ENCODE assay signal across 1 cellular context in the genomic region with DNA sequence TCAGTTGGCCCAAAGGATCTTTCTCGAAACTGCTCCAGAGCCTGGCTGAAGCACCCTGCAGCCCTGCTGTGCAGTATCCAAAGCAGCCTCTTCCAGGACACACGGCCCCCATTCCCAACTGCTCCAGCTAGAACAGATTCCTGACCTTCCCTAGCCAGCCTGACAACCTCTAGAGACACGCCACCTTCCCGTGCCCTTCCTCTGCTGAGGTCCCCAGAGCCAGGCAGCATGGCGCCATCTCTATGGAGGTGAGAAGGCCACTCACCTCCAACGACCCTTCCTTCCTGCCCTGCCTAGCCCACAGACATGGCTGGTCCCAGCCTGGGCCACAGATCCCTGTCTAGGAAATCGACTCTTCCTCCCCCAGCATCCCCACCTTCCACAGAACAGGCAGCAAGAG.
TF ChIP-seq lines count a peak whose summit lies in the region.

No MANE protein-coding gene starts in this region.

TF ChIP-seq in H1, 55 proteins besides CTCF, POLR2A, EP300 and RAD21:
- TF ChIP-seq BACH1 (IDR thresholded peaks at IDR 0.05; ENCODE audit: low read length): no peak
- TF ChIP-seq TAF1 (IDR thresholded peaks at IDR 0.05; ENCODE audit: low read depth, low read length): no peak
- TF ChIP-seq NRF1 (IDR thresholded peaks at IDR 0.05; ENCODE audit: low read depth, low read length): no peak
- no peak for TF ChIP-seq SIX5 (IDR thresholded peaks at IDR 0.05; ENCODE audit: low read depth, low read length)
- TF ChIP-seq GABPA (IDR thresholded peaks at IDR 0.05; ENCODE audit: borderline replicate concordance, insufficient read depth, low read length): no peak
- TF ChIP-seq CBX8 (IDR thresholded peaks at IDR 0.05; ENCODE audit: borderline replicate concordance, low read depth, low read length): no peak
- no peak for TF ChIP-seq POLR2AphosphoS5 (IDR thresholded peaks at IDR 0.05; ENCODE audit: low read depth, low read length)
- no peak for TF ChIP-seq SIRT6 (IDR thresholded peaks at IDR 0.05; ENCODE audit: low read length)
- TF ChIP-seq SUZ12 (IDR thresholded peaks at IDR 0.05; ENCODE audit: low read length): no peak
- TF ChIP-seq KDM4A (IDR thresholded peaks at IDR 0.05; ENCODE audit: low read depth, low read length, severe bottlenecking): no peak
- TF ChIP-seq, protein P1, sequence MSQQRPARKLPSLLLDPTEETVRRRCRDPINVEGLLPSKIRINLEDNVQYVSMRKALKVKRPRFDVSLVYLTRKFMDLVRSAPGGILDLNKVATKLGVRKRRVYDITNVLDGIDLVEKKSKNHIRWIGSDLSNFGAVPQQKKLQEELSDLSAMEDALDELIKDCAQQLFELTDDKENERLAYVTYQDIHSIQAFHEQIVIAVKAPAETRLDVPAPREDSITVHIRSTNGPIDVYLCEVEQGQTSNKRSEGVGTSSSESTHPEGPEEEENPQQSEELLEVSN (IDR thresholded peaks at IDR 0.05): no peak
- TF ChIP-seq RNF2 (IDR thresholded peaks at IDR 0.05; ENCODE audit: borderline replicate concordance, low read depth, low read length, missing control alignments, poor library complexity, severe bottlenecking): no peak
- TF ChIP-seq SIN3A (conservative IDR thresholded peaks at IDR 0.05 in 1 of 2, IDR thresholded peaks at IDR 0.05 in 1 of 2; ENCODE audit: low read depth in 1 of 2, low read length in 2 of 2): no peak
- TF ChIP-seq POU5F1 (IDR thresholded peaks at IDR 0.05; ENCODE audit: low read depth, low read length): no peak
- TF ChIP-seq CTBP2 (IDR thresholded peaks at IDR 0.05; ENCODE audit: borderline replicate concordance, insufficient read depth, insufficient read length, low read length): no peak
- no peak for TF ChIP-seq CEBPB (IDR thresholded peaks at IDR 0.05; ENCODE audit: low read depth, low read length)
- TF ChIP-seq, protein P2, sequence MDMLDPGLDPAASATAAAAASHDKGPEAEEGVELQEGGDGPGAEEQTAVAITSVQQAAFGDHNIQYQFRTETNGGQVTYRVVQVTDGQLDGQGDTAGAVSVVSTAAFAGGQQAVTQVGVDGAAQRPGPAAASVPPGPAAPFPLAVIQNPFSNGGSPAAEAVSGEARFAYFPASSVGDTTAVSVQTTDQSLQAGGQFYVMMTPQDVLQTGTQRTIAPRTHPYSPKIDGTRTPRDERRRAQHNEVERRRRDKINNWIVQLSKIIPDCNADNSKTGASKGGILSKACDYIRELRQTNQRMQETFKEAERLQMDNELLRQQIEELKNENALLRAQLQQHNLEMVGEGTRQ (IDR thresholded peaks at IDR 0.05; ENCODE audit: low read length): no peak
- TF ChIP-seq PHF8 (conservative IDR thresholded peaks at IDR 0.05; ENCODE audit: low read depth, low read length): no peak
- no peak for TF ChIP-seq ZNF274 (IDR thresholded peaks at IDR 0.05; ENCODE audit: borderline replicate concordance, extremely low read depth, low read length)
- no peak for TF ChIP-seq HDAC6 (IDR thresholded peaks at IDR 0.05; ENCODE audit: low read depth, low read length)
